ENCODE assay signal across 8 cellular contexts in genomic region chr3:15795563-15796308, GRCh38. TPM values are rescaled to one million over a fixed set of nuclear protein-coding genes. Genes with fewer than 3 reads are reported as not detected.
A peak's percentile ranks its signal among the peaks of the same experiment; 100 is the strongest.
DNase-seq lines count a peak whose midpoint lies in the region; ATAC-seq, FAIRE-seq and TF ChIP-seq lines count a peak whose summit lies in the region.

No MANE protein-coding gene starts in this region.

- peaks cover 78% of the 10 kb centered on the region for H3K4me1 Mint-ChIP-seq in activated CD4-positive, alpha-beta T cell treated with anti-CD3 and anti-CD28 coated beads for 36 hours
- H3K4me1 Mint-ChIP-seq in mesothelial cell of epicardium: peaks cover 45% of the 10 kb centered on the region

- no TSS peak for BruUV-seq in GM12878 (replicated peaks; lab: Mats Ljungman, UMichigan)

- no peak overlapping the region for H2AFZ ChIP-seq in GM12878 (ENCODE audit: control insufficient read depth, low read depth, low read length)

- FAIRE-seq in GM12878 (lab: Jason Lieb, UNC): no peak

- H3K36me3 ChIP-seq in GM12878 (ENCODE audit: control insufficient read depth in 2 of 2, insufficient read depth in 2 of 2, low read length in 1 of 2): peaks cover 0 to 11% of the 10 kb centered on the region in 2 experiments; a peak in 2 of 4 replicates

- WGBS in GM12878 (ENCODE audit: insufficient coverage, insufficient replicate concordance, low lambda C conversion rate, missing lambda C conversion rate): 1% methylated on average over 4 of the region's 4 CpGs

- no peaks in the 10 kb centered on the region for H3K27me3 ChIP-seq in GM12878 (replicated peaks in 1 of 2; ENCODE audit: control insufficient read depth in 2 of 2, insufficient read depth in 2 of 2, low read length in 1 of 2)

- H3K36me3 Mint-ChIP-seq in activated CD4-positive, alpha-beta T cell treated with anti-CD3 and anti-CD28 coated beads for 36 hours (ENCODE audit: low read depth): peaks cover 26% of the 10 kb centered on the region
- peaks cover 19% of the 10 kb centered on the region for H3K36me3 Mint-ChIP-seq in mesothelial cell of epicardium

- no peak for TF ChIP-seq POLR2A in GM12878 (IDR thresholded peaks at IDR 0.05; ENCODE audit: low read depth, low read length)

- no peak for DNase-seq in activated CD4-positive, alpha-beta T cell treated with anti-CD3 and anti-CD28 coated beads for 36 hours
- DNase-seq in activated CD4-positive, alpha-beta T cell treated with anti-CD3 and anti-CD28 coated beads for 1 hour: no peak
- peak; percentile 82 for DNase-seq in M059J (ENCODE audit: low read depth)
- no peak for DNase-seq in GM12878 (ENCODE audit: low read depth, low spot score)
- DNase-seq in mesothelial cell of epicardium (ENCODE audit: low spot score in 2 of 2, unreplicated experiment in 2 of 2): no peak
- DNase-seq in ureter (ENCODE audit: low spot score): no peak
- DNase-seq in NCI-H1694 (lab: John Stamatoyannopoulos, UW): no peak

- peak overlapping the region; percentile 74 for H3K9ac ChIP-seq in GM12878 (ENCODE audit: control insufficient read depth, insufficient read depth, low read length)

- no peak for ATAC-seq in activated CD4-positive, alpha-beta T cell treated with anti-CD3 and anti-CD28 coated beads for 36 hours
- ATAC-seq in GM12878 (peak; percentile 42), HG03378 (IDR thresholded peaks at IDR 0.05; ENCODE audit: unreplicated experiment) (no peak)

- TF ChIP-seq EP300 in GM12878 (IDR thresholded peaks at IDR 0.05; ENCODE audit: borderline replicate concordance in 1 of 2, control insufficient read depth in 1 of 2, low read depth in 2 of 2, low read length in 2 of 2): peak in 1 of 2 experiments; percentile 79; a peak in 1 of 4 replicates

- peaks cover 16% of the 10 kb centered on the region; the same call in 1 of the 2 replicates for H3K4me1 ChIP-seq in GM12878 (ENCODE audit: control insufficient read depth, insufficient read depth, low read length)

- CTCF ChIA-PET in activated CD4-positive, alpha-beta T cell treated with anti-CD3 and anti-CD28 coated beads for 36 hours (lab: Charles Lee): interaction anchor here (7.1 kb wide), 1 partner anchor 16 kb away, joined by 50 read pairs; no protein-coding TSS in a partner anchor
- CTCF ChIA-PET in GM12878 (lab: Yijun Ruan, JAX): interaction anchor here (0.7 to 3.4 kb wide), 10 partner anchors 11 to 593 kb away, joined by 3 to 22 read pairs (median 4); no protein-coding TSS in a partner anchor

- H3K79me2 ChIP-seq in GM12878 (ENCODE audit: control insufficient read depth, insufficient read depth, low read length): peaks cover 94% of the 10 kb centered on the region

- H3K27ac Mint-ChIP-seq in activated CD4-positive, alpha-beta T cell treated with anti-CD3 and anti-CD28 coated beads for 36 hours: peak overlapping the region; percentile 96
- H3K27ac Mint-ChIP-seq in mesothelial cell of epicardium: peak overlapping the region; percentile 75

- peak overlapping the region; percentile 94 for H3K27ac ChIP-seq in GM12878 (ENCODE audit: control insufficient read depth, insufficient read depth)

- no peak for TF ChIP-seq CTCF in GM12878 (IDR thresholded peaks at IDR 0.05 in 2 of 3, conservative IDR thresholded peaks at IDR 0.05 in 1 of 3; ENCODE audit: control insufficient read depth in 2 of 3, extremely low read depth in 1 of 3, insufficient read depth in 1 of 3, low read depth in 3 of 3, low read length in 3 of 3)
- TF ChIP-seq CTCF in mesothelial cell of epicardium (IDR thresholded peaks at IDR 0.05; ENCODE audit: unreplicated experiment): no peak

- no peak for TF ChIP-seq RAD21 in GM12878 (IDR thresholded peaks at IDR 0.05; ENCODE audit: insufficient read depth, low read depth, low read length)

- in situ Hi-C loops in GM12878 (cut with MboI): loop anchor here (5.0 kb wide), 1 partner anchor 717 kb away; the partner anchor contains the start of gene RFTN1

- no peaks in the 10 kb centered on the region for H3K9me3 Mint-ChIP-seq in activated CD4-positive, alpha-beta T cell treated with anti-CD3 and anti-CD28 coated beads for 36 hours (ENCODE audit: low read depth)
- H3K9me3 Mint-ChIP-seq in mesothelial cell of epicardium: peaks cover 12% of the 10 kb centered on the region

- H3K4me3 ChIP-seq in GM12878: peak overlapping the region; percentile 73

- POLR2A ChIA-PET in activated CD4-positive, alpha-beta T cell treated with anti-CD3 and anti-CD28 coated beads for 36 hours (lab: Charles Lee): no interaction called here
- POLR2A ChIA-PET in GM12878 (lab: Charles Lee): interaction anchor here (0.9 to 2.4 kb wide), 8 partner anchors 8 to 702 kb away, joined by 4 to 29 read pairs (median 6); no protein-coding TSS in a partner anchor

- no peaks in the 10 kb centered on the region for H4K20me1 ChIP-seq in GM12878 (ENCODE audit: control insufficient read depth, insufficient read depth)

- H3K9me3 ChIP-seq in GM12878 (replicated peaks; ENCODE audit: control insufficient read depth, insufficient read depth, low read length): peaks cover 10% of the 10 kb centered on the region; the same call in 2 of the 3 replicates

- H3K27me3 Mint-ChIP-seq in activated CD4-positive, alpha-beta T cell treated with anti-CD3 and anti-CD28 coated beads for 36 hours: no peaks in the 10 kb centered on the region
- H3K27me3 Mint-ChIP-seq in mesothelial cell of epicardium (ENCODE audit: low read depth): no peaks in the 10 kb centered on the region

- peak overlapping the region; percentile 44 for H3K4me3 Mint-ChIP-seq in activated CD4-positive, alpha-beta T cell treated with anti-CD3 and anti-CD28 coated beads for 36 hours
- H3K4me3 Mint-ChIP-seq in mesothelial cell of epicardium: no peak overlapping the region

- H3K4me2 ChIP-seq in GM12878 (ENCODE audit: control insufficient read depth, insufficient read depth): peak overlapping the region; percentile 95; the same call in 1 of the 2 replicates

- RAD21 ChIA-PET in GM12878 (lab: Charles Lee; ENCODE audit: unreplicated experiment): interaction anchor here (1.7 to 7.7 kb wide), 7 partner anchors 13 to 166 kb away, joined by 3 to 164 read pairs (median 29); no protein-coding TSS in a partner anchor

- SMC1A ChIA-PET in GM12878 (lab: Charles Lee; ENCODE audit: uncharacterized antibody, unreplicated experiment): interaction anchor here (1.1 to 11.4 kb wide), 10 partner anchors 13 to 165 kb away, joined by 3 to 193 read pairs (median 10); no protein-coding TSS in a partner anchor

- intact Hi-C loops in activated CD4-positive, alpha-beta T cell treated with anti-CD3 and anti-CD28 coated beads for 36 hours (cut with DNase I, micrococcal nuclease): loop anchor here (2.0 to 5.0 kb wide), 6 partner anchors 48 to 582 kb away; partner anchors contain the start of genes BTD (in 1 of the 2), EAF1 (in 1 of the 2), HACL1 (in 1 of the 2) and METTL6 (in 1 of the 2)
- intact Hi-C loops in GM12878 (cut with micrococcal nuclease; ENCODE audit: unreplicated experiment): loop anchor here (1.0 to 5.0 kb wide), 2 partner anchors 26 to 717 kb away; partner anchors contain the start of gene RFTN1

TF ChIP-seq in GM12878, 131 proteins besides CTCF, POLR2A, EP300 and RAD21 (continues in another document):
- TF ChIP-seq IKZF1 (conservative IDR thresholded peaks at IDR 0.05): peak; percentile 50; the same call in 1 of the 2 replicates

RNA-seq across cellular contexts. Expression of gene ANKRD28, which starts 2.0 kb away (rescaled TPM):
- total RNA-seq in activated CD4-positive, alpha-beta T cell treated with anti-CD3 and anti-CD28 coated beads for 36 hours: 10 to 100 TPM; 27.3 to 28.4 TPM
- total RNA-seq in M059J (2014; rRNA removed; shearing (Covaris generic)): 32.2 and 41.9 TPM in 2 replicates
- total RNA-seq in GM12878 (2013; cell fraction: nucleolus; rRNA removed): 532 and 544 TPM in 2 replicates
- total RNA-seq in GM12878 (2014; rRNA removed) (48.9 and 58.5 TPM in 2 replicates), GM12878 (2014; rRNA removed; fragmentation: Illumina TruSeq; extraction: Trizol) (58.9 and 65.4 TPM in 2 replicates), GM12878 (2021) (51.9 and 55.4 TPM in 2 replicates), mesothelial cell of epicardium (43.7 to 45.0 TPM (median 44.0 TPM) in 3 replicates), ureter (62.4 TPM)
- 24.0 TPM for polyA plus RNA-seq in GM12878 (2011; ENCODE audit: low read depth)
- polyA plus RNA-seq in GM12878 (2011; rRNA removed) (105 and 132 TPM in 2 replicates), GM12878 (2014; fragmentation: Illumina TruSeq; extraction: Trizol) (42.3 and 50.2 TPM in 2 replicates), GM12878 (2014; fragmentation: Nextera tagmentation; extraction: Ambion mirVana) (10 to 100 TPM; 12.3 to 13.7 TPM), GM12878 (2014; rRNA removed) (34.3 and 36.2 TPM in 2 replicates), GM12878 (2016; fragmentation: Nextera tagmentation; extraction: Ambion mirVana) (10 to 100 TPM; 11.2 to 20.6 TPM)
- polyA plus RNA-seq in GM12878 (2011; cell fraction: cytosol; rRNA removed): 45.9 and 56.4 TPM in 2 replicates
- 158 and 206 TPM in 2 replicates for polyA plus RNA-seq in GM12878 (2011; cell fraction: nucleus; rRNA removed)
- polyA plus RNA-seq in GM12878 (2012): 24.5 and 30.8 TPM in 2 replicates
- 171 and 281 TPM in 2 replicates for polyA minus RNA-seq in GM12878 (2011; rRNA and poly(A)+ RNA removed)
- polyA minus RNA-seq in GM12878 (2011; cell fraction: cytosol; rRNA and poly(A)+ RNA removed): 37.0 and 48.7 TPM in 2 replicates
- polyA minus RNA-seq in GM12878 (2011; cell fraction: nucleus; rRNA and poly(A)+ RNA removed): 142 and 203 TPM in 2 replicates
